Comparison of ENCODE assay signal across 31 cellular contexts in genomic region chr18:46728219-46728930, GRCh38. TPM values are rescaled to one million over a fixed set of nuclear protein-coding genes. Genes with fewer than 3 reads are reported as not detected.
"Had no signal": no experiment of that assay in that cellular context is flagged by ENCODE, and none has a peak within 500 bp of the region (broad histone marks: within the 10 kb centered on the region; RNA-seq: fewer than 3 reads in every experiment).

No MANE protein-coding gene starts in this region.

- DNase-seq: activated B cell treated with CpG ODN at 0.5 μM for 24 hours; activated CD4-positive, alpha-beta T cell treated with anti-CD3 and anti-CD28 coated beads for 1 hour; activated CD4-positive, alpha-beta T cell treated with anti-CD3 and anti-CD28 coated beads, Interleukin-2, amount 10 ng/mL, durations not matched to agents 24 days and 14 days; activated CD4-positive, alpha-beta T cell treated with anti-CD3 and anti-CD28 coated beads, Interleukin-2, amount 50 U/mL, for 48 hours; activated gamma-delta T cell; activated naive CD4-positive, alpha-beta T cell treated with anti-CD3 and anti-CD28 coated beads for 36 hours; activated T-cell treated with anti-CD3 and anti-CD28 coated beads for 4 hours; activated T-cell treated with anti-CD3 and anti-CD28 coated beads, Interleukin-2, amount 50 U/mL, for 48 hours; amygdala; NCI-H1105; NCI-H1436; NCI-H1694 treated with DMSO at 0.1 percent for 48 hours; NCI-H2029 treated with DMSO at 0.1 percent for 48 hours; NCI-H345; NCI-H510A treated with DMSO at 0.1 percent for 48 hours; NCI-H69; NK-92 treated with Interleukin-12 subunit alpha and Interleukin-12 subunit beta, amount 100 ng/mL, for 24 hours; OCI-M1; RPMI8226; SHP77; SW 1271 had no signal

- H3K27ac ChIP-seq: KMS-11, SJSA1 had no signal

- H3K36me3 ChIP-seq: SJSA1 had no signal

- FAIRE-seq: astrocyte had no signal

- H3K4me1 Mint-ChIP-seq: activated B cell treated with CpG ODN at 0.5 μM for 24 hours; activated CD4-positive, alpha-beta T cell treated with anti-CD3 and anti-CD28 coated beads, Interleukin-2, amount 10 ng/mL, durations not matched to agents 24 days and 14 days; activated T-helper 17 cell treated with anti-CD3 and anti-CD28 coated beads, Interleukin-2, amount 50 U/mL, for 72 hours; brain had no signal

- H3K36me3 Mint-ChIP-seq: activated naive CD8-positive, alpha-beta T cell had no signal

- H3K27me3 ChIP-seq: SJSA1 had no signal

- H3K4me3 ChIP-seq: SJSA1 had no signal

- H3K9ac ChIP-seq: KMS-11 had no signal

- H3K27me3 Mint-ChIP-seq: activated B cell treated with CpG ODN at 0.5 μM for 24 hours; activated CD4-positive, alpha-beta T cell treated with anti-CD3 and anti-CD28 coated beads, Interleukin-2, amount 10 ng/mL, durations not matched to agents 24 days and 14 days; activated T-helper 17 cell treated with anti-CD3 and anti-CD28 coated beads, Interleukin-2, amount 50 U/mL, for 72 hours; brain had no signal

- ATAC-seq: activated T-helper 17 cell treated with anti-CD3 and anti-CD28 coated beads, Interleukin-2, amount 50 U/mL, for 72 hours; Panc1; SK-N-SH treated with all-trans-retinoic acid at 6 μM for 48 hours had no signal

- H3K4me3 Mint-ChIP-seq: activated B cell treated with CpG ODN at 0.5 μM for 24 hours; activated CD4-positive, alpha-beta T cell treated with anti-CD3 and anti-CD28 coated beads, Interleukin-2, amount 10 ng/mL, durations not matched to agents 24 days and 14 days; activated naive CD4-positive, alpha-beta T cell treated with anti-CD3 and anti-CD28 coated beads for 36 hours; activated naive CD8-positive, alpha-beta T cell; activated T-helper 17 cell treated with anti-CD3 and anti-CD28 coated beads, Interleukin-2, amount 50 U/mL, for 72 hours; brain; T-helper 1 cell treated with Interleukin-12 subunit alpha and Interleukin-12 subunit beta and Interleukin-4 antibody, amounts not matched to agents 30 μg/mL and 1 μg/mL, for 36 hours had no signal

- H3K4me1 ChIP-seq: SJSA1 had no signal

- H3K9me3 ChIP-seq: SJSA1 had no signal

- H3K27ac Mint-ChIP-seq: activated B cell treated with CpG ODN at 0.5 μM for 24 hours; activated CD4-positive, alpha-beta T cell treated with anti-CD3 and anti-CD28 coated beads, Interleukin-2, amount 10 ng/mL, durations not matched to agents 24 days and 14 days; activated naive CD4-positive, alpha-beta T cell treated with anti-CD3 and anti-CD28 coated beads for 36 hours; activated naive CD8-positive, alpha-beta T cell; activated T-helper 17 cell treated with anti-CD3 and anti-CD28 coated beads, Interleukin-2, amount 50 U/mL, for 72 hours; brain; T-helper 1 cell treated with Interleukin-12 subunit alpha and Interleukin-12 subunit beta and Interleukin-4 antibody, amounts not matched to agents 30 μg/mL and 1 μg/mL, for 36 hours had no signal

- H3K4me2 ChIP-seq: KMS-11 had no signal

- H3K9me3 Mint-ChIP-seq: activated B cell treated with CpG ODN at 0.5 μM for 24 hours had no signal

RNA-seq across cellular contexts. Expression of gene ST8SIA5, which starts 28.5 kb away (rescaled TPM):
- total RNA-seq: activated B cell treated with CpG ODN at 0.5 μM for 24 hours; activated CD4-positive, alpha-beta T cell treated with anti-CD3 and anti-CD28 coated beads, Interleukin-2, amount 10 ng/mL, durations not matched to agents 24 days and 14 days; activated naive CD4-positive, alpha-beta T cell treated with anti-CD3 and anti-CD28 coated beads for 36 hours; MCF 10A; SJSA1 had no signal
